In genomic region chr5:123787136-123787535, GRCh38 we compare ENCODE assay signal across 19 cellular contexts.
"Had no signal": no experiment of that assay in that cellular context is flagged by ENCODE, and none has a peak within 500 bp of the region (broad histone marks: within the 10 kb centered on the region; RNA-seq: fewer than 3 reads in every experiment).

No MANE protein-coding gene starts in this region.

- H3K36me3 ChIP-seq: MG63 had no signal

- H3K27me3 ChIP-seq: MG63 had no signal

- DNase-seq: IMR-90, KG1, MG63, NCI-H1092, NCI-H1105 treated with DMSO at 0.1 percent for 48 hours, NCI-H1417 treated with DMSO at 0.1 percent for 48 hours, NCI-H146, NCI-H1694 treated with DMSO at 0.1 percent for 48 hours, NCI-H2081, NCI-H2107, NCI-H2171, NCI-H226, NCI-H446, NCI-H510A, NCI-H524 treated with DMSO at 0.1 percent for 48 hours, NCI-H774, SHP77 had no signal

- ATAC-seq: HepG2 had no signal

- H3K4me3 ChIP-seq: MG63 had no signal

- H3K27ac ChIP-seq: RWPE1 had no signal
